Comparison of ENCODE assay signal across 2 cellular contexts in the genomic region with DNA sequence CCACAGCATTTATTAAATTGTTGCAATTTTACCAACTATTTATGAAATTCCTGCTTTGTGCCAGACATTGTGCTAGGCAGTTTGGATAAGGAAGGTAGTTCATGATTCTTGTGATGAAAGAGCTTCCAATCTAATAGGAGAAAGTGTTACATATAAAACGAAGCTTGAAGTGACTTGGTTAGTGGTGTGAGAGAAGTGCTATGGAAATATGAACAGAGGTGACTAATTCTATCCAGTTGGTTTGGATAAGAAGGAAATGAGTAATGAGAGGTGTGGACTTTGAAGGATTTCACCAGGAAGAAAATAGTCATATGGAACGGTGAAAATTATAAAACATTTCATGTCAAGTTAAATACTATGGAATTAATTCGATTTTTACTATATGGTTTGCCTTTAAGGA.
TF ChIP-seq lines count a peak whose summit lies in the region.

No MANE protein-coding gene starts in this region.

TF ChIP-seq in HCT116, 20 proteins besides CTCF, POLR2A, EP300 and RAD21:
- TF ChIP-seq JUND (IDR thresholded peaks at IDR 0.05) (peak; percentile 95), EZH2phosphoT487 (IDR thresholded peaks at IDR 0.05; ENCODE audit: borderline replicate concordance) (no peak), SIN3A (IDR thresholded peaks at IDR 0.05; ENCODE audit: low read depth) (peak; percentile 56; the same call in 1 of the 2 replicates), ELF1 (IDR thresholded peaks at IDR 0.05; ENCODE audit: borderline replicate concordance, low read depth) (no peak), POLR2AphosphoS5 (IDR thresholded peaks at IDR 0.05; ENCODE audit: low read depth, low read length) (peak; percentile 38; the same call in 1 of the 2 replicates), EGR1 (IDR thresholded peaks at IDR 0.05; ENCODE audit: low read depth) (peak; percentile 52), ZFX (IDR thresholded peaks at IDR 0.05) (no peak), TCF7L2 (IDR thresholded peaks at IDR 0.05; ENCODE audit: borderline replicate concordance, extremely low read depth, insufficient read depth, insufficient read length) (peak; percentile 12), CBX3 (IDR thresholded peaks at IDR 0.05; ENCODE audit: low read depth) (peak; percentile 88), YY1 (IDR thresholded peaks at IDR 0.05; ENCODE audit: extremely low read depth, insufficient replicate concordance, low read depth, low read length) (no peak), EZH2 (IDR thresholded peaks at IDR 0.05) (no peak), ZNF274 (IDR thresholded peaks at IDR 0.05; ENCODE audit: low read depth, low read length) (no peak), SRF (IDR thresholded peaks at IDR 0.05; ENCODE audit: low read depth) (no peak), CEBPB (IDR thresholded peaks at IDR 0.05; ENCODE audit: low read depth) (peak; percentile 74), SP1 (IDR thresholded peaks at IDR 0.05; ENCODE audit: low read depth) (peak; percentile 93), FOSL1 (IDR thresholded peaks at IDR 0.05; ENCODE audit: low read depth) (peak; percentile 99)
- TF ChIP-seq, protein P1, sequence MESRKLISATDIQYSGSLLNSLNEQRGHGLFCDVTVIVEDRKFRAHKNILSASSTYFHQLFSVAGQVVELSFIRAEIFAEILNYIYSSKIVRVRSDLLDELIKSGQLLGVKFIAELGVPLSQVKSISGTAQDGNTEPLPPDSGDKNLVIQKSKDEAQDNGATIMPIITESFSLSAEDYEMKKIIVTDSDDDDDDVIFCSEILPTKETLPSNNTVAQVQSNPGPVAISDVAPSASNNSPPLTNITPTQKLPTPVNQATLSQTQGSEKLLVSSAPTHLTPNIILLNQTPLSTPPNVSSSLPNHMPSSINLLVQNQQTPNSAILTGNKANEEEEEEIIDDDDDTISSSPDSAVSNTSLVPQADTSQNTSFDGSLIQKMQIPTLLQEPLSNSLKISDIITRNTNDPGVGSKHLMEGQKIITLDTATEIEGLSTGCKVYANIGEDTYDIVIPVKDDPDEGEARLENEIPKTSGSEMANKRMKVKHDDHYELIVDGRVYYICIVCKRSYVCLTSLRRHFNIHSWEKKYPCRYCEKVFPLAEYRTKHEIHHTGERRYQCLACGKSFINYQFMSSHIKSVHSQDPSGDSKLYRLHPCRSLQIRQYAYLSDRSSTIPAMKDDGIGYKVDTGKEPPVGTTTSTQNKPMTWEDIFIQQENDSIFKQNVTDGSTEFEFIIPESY (IDR thresholded peaks at IDR 0.05; ENCODE audit: extremely low read depth, insufficient replicate concordance, low read length), result no peak
- TF ChIP-seq, protein P2, sequence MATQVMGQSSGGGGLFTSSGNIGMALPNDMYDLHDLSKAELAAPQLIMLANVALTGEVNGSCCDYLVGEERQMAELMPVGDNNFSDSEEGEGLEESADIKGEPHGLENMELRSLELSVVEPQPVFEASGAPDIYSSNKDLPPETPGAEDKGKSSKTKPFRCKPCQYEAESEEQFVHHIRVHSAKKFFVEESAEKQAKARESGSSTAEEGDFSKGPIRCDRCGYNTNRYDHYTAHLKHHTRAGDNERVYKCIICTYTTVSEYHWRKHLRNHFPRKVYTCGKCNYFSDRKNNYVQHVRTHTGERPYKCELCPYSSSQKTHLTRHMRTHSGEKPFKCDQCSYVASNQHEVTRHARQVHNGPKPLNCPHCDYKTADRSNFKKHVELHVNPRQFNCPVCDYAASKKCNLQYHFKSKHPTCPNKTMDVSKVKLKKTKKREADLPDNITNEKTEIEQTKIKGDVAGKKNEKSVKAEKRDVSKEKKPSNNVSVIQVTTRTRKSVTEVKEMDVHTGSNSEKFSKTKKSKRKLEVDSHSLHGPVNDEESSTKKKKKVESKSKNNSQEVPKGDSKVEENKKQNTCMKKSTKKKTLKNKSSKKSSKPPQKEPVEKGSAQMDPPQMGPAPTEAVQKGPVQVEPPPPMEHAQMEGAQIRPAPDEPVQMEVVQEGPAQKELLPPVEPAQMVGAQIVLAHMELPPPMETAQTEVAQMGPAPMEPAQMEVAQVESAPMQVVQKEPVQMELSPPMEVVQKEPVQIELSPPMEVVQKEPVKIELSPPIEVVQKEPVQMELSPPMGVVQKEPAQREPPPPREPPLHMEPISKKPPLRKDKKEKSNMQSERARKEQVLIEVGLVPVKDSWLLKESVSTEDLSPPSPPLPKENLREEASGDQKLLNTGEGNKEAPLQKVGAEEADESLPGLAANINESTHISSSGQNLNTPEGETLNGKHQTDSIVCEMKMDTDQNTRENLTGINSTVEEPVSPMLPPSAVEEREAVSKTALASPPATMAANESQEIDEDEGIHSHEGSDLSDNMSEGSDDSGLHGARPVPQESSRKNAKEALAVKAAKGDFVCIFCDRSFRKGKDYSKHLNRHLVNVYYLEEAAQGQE (IDR thresholded peaks at IDR 0.05; ENCODE audit: low read depth), result no peak
- TF ChIP-seq, protein P3, sequence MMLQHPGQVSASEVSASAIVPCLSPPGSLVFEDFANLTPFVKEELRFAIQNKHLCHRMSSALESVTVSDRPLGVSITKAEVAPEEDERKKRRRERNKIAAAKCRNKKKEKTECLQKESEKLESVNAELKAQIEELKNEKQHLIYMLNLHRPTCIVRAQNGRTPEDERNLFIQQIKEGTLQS (IDR thresholded peaks at IDR 0.05), result 0 out of 2 replicates have a peak, but pooled peaks have one; percentile 41
- TF ChIP-seq, protein P4, sequence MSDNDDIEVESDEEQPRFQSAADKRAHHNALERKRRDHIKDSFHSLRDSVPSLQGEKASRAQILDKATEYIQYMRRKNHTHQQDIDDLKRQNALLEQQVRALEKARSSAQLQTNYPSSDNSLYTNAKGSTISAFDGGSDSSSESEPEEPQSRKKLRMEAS (IDR thresholded peaks at IDR 0.05), result peak; percentile 65; the same call in 1 of the 2 replicates

TF ChIP-seq in WTC11, 78 proteins besides CTCF, POLR2A, EP300 and RAD21:
- TF ChIP-seq NFATC4 (CRISPR knock-in tag; IDR thresholded peaks at IDR 0.05), result no peak
- no peak for TF ChIP-seq CBFB (CRISPR knock-in tag; IDR thresholded peaks at IDR 0.05; ENCODE audit: low read depth)
- no peak for TF ChIP-seq NR3C1 (CRISPR knock-in tag; conservative IDR thresholded peaks at IDR 0.05; ENCODE audit: low read depth)
- TF ChIP-seq, protein P5, sequence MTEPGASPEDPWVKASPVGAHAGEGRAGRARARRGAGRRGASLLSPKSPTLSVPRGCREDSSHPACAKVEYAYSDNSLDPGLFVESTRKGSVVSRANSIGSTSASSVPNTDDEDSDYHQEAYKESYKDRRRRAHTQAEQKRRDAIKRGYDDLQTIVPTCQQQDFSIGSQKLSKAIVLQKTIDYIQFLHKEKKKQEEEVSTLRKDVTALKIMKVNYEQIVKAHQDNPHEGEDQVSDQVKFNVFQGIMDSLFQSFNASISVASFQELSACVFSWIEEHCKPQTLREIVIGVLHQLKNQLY (CRISPR knock-in tag; IDR thresholded peaks at IDR 0.05), result no peak
- TF ChIP-seq, protein P6, sequence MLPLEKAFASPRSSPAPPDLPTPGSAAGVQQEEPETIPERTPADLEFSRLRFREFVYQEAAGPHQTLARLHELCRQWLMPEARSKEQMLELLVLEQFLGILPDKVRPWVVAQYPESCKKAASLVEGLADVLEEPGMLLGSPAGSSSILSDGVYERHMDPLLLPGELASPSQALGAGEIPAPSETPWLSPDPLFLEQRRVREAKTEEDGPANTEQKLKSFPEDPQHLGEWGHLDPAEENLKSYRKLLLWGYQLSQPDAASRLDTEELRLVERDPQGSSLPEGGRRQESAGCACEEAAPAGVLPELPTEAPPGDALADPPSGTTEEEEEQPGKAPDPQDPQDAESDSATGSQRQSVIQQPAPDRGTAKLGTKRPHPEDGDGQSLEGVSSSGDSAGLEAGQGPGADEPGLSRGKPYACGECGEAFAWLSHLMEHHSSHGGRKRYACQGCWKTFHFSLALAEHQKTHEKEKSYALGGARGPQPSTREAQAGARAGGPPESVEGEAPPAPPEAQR (CRISPR knock-in tag; IDR thresholded peaks at IDR 0.05), result no peak
- TF ChIP-seq, protein P7, sequence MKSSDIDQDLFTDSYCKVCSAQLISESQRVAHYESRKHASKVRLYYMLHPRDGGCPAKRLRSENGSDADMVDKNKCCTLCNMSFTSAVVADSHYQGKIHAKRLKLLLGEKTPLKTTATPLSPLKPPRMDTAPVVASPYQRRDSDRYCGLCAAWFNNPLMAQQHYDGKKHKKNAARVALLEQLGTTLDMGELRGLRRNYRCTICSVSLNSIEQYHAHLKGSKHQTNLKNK (CRISPR knock-in tag; IDR thresholded peaks at IDR 0.05), result no peak
- TF ChIP-seq, protein P4 (CRISPR knock-in tag; IDR thresholded peaks at IDR 0.05), result no peak
